Comparison of ENCODE assay signal across 8 cellular contexts in the genomic region with DNA sequence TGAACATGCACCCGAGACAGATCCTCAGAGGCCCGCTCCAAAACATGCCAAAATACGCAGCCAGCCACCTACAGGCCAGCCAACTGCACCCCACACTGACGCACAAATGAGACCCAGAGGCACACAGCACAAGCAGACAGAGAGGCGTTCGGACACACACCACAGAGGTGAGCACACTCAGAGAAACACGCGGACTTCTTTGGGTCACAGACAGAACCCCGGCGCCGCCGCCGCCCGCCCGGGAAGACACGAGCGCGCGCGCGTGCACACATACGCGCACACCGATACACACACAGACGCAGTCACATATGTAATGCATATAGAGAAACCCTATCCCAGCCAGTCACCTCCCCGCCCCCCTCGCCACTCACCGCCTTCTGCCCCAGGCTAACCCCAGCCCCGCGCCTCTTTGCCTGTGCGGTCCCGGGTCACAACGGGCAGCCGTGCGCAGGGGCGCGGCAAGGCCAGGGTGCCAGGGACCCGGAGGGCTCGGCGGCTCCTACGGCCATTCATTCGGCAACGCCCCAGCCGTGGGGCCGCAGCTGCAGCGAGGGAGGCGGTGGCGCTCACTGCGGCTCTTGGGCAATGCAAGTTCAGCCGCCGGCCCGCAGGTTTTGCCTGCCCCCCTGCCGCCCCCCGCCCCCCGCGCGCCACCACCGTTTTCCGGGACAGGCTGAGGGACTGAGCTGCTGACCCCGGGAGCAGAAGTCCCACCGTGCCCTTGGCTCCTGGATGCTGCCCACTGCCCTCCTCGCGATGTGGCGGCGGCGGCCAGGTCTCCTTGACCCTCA. TPM values are rescaled to one million over a fixed set of nuclear protein-coding genes. Genes with fewer than 3 reads are reported as not detected.
DNase-seq lines count a peak whose midpoint lies in the region; ATAC-seq, FAIRE-seq and TF ChIP-seq lines count a peak whose summit lies in the region.

No MANE protein-coding gene starts in this region.

- H3K9me3 ChIP-seq in endothelial cell of umbilical vein (replicated peaks; ENCODE audit: control insufficient read depth, insufficient read depth, low read length) (no peaks in the 10 kb centered on the region), tibial artery (no peaks in the 10 kb centered on the region)

- intact Hi-C loops in endothelial cell of umbilical vein (cut with micrococcal nuclease) (loop anchor here (1.0 to 5.0 kb wide), 5 partner anchors 35 to 86 kb away; partner anchors contain the start of gene NKRF), tibial artery (cut with DNase I; ENCODE audit: low total_unique reads) (no loop called here)

- FAIRE-seq in endothelial cell of umbilical vein (lab: Jason Lieb, UNC): peak; percentile 69

- H3K4me3 ChIP-seq in endothelial cell of umbilical vein (replicated peaks in 1 of 3; ENCODE audit: insufficient read depth in 1 of 3, low read depth in 1 of 3, low read length in 3 of 3) (peak overlapping the region; percentile 46 to 82 (median 65)), tibial artery (peak overlapping the region; percentile 70 to 82)

- H3K27ac ChIP-seq in endothelial cell of umbilical vein (ENCODE audit: insufficient read depth, low read depth, low read length) (peak overlapping the region; percentile 23), tibial artery (peak overlapping the region; percentile 63 to 70)

- ATAC-seq in GM21381 (IDR thresholded peaks at IDR 0.05; ENCODE audit: unreplicated experiment) (peak; percentile 12), HG03095 (IDR thresholded peaks at IDR 0.05; ENCODE audit: unreplicated experiment) (no peak)

- H3K9ac ChIP-seq in endothelial cell of umbilical vein (replicated peaks; ENCODE audit: extremely low read depth, insufficient read depth, low read length): peak overlapping the region; percentile 65

- H3K4me2 ChIP-seq in endothelial cell of umbilical vein (ENCODE audit: insufficient read depth, low read length): peak overlapping the region; percentile 87

- DNase-seq in CD1c-positive myeloid dendritic cell (ENCODE audit: extremely low spot score) (peak; percentile 40), NCI-H460 (ENCODE audit: extremely low read depth, low read depth) (peak; percentile 23), endothelial cell of umbilical vein (ENCODE audit: low read depth, low spot score) (peak; percentile 27), myocyte (ENCODE audit: low read depth) (peak; percentile 14), tibial artery (peak in 1 of 2 donors; percentile 72)
- peak; percentile 87 for DNase-seq in activated CD8-positive, alpha-beta memory T cell treated with anti-CD3 and anti-CD28 coated beads for 24 hours

- CTCF ChIA-PET in endothelial cell of umbilical vein (lab: Charles Lee): interaction anchor here (1.0 to 5.3 kb wide), 6 partner anchors 9 to 177 kb away, joined by 3 to 32 read pairs (median 4); no protein-coding TSS in a partner anchor

- peak overlapping the region; percentile 71 for H2AFZ ChIP-seq in endothelial cell of umbilical vein (ENCODE audit: low read depth, low read length)

- TF ChIP-seq CTCF in endothelial cell of umbilical vein (IDR thresholded peaks at IDR 0.05; ENCODE audit: extremely low read depth in 1 of 2, insufficient read depth in 1 of 2, low read depth in 1 of 2, low read length in 2 of 2): peak in 1 of 2 donors; percentile 9
- no peak for TF ChIP-seq CTCF in tibial artery (IDR thresholded peaks at IDR 0.05)

- no TSS peak for BruUV-seq in endothelial cell of umbilical vein (replicated peaks; lab: Mats Ljungman, UMichigan)

- H3K4me1 ChIP-seq in endothelial cell of umbilical vein (ENCODE audit: control insufficient read depth, extremely low read depth, insufficient read depth, low read length): peaks cover 14% of the 10 kb centered on the region
- peaks cover 0 to 5% (median 0%) of the 10 kb centered on the region in 4 donors for H3K4me1 ChIP-seq in tibial artery

- dilution Hi-C loops in endothelial cell of umbilical vein (cut with MboI; ENCODE audit: extremely low pct_ligation_motif_present, low sequenced_read_pairs): no loop called here

- H3K9me1 ChIP-seq in endothelial cell of umbilical vein (replicated peaks; ENCODE audit: control insufficient read depth, extremely low read depth, insufficient read depth, low read length): no peaks in the 10 kb centered on the region

- no peak for TF ChIP-seq POLR2A in endothelial cell of umbilical vein (IDR thresholded peaks at IDR 0.05; ENCODE audit: low read depth, low read length)

- peaks cover 22% of the 10 kb centered on the region for H3K79me2 ChIP-seq in endothelial cell of umbilical vein (ENCODE audit: control insufficient read depth, insufficient read depth, low read length)

- H3K36me3 ChIP-seq in endothelial cell of umbilical vein (ENCODE audit: control insufficient read depth in 2 of 2, extremely low read depth in 1 of 2, insufficient read depth in 2 of 2, low read length in 2 of 2) (no peaks in the 10 kb centered on the region), tibial artery (no peaks in the 10 kb centered on the region)

- POLR2A ChIA-PET in endothelial cell of umbilical vein (lab: Charles Lee): interaction anchor here (0.9 to 1.3 kb wide), 3 partner anchors 37 to 99 kb away, joined by 4 read pairs; partner anchors contain the start of gene RPL39

- H4K20me1 ChIP-seq in endothelial cell of umbilical vein (replicated peaks; ENCODE audit: control insufficient read depth, extremely low read depth, insufficient read depth, low read length): no peaks in the 10 kb centered on the region

- H3K27me3 ChIP-seq in endothelial cell of umbilical vein (ENCODE audit: control insufficient read depth in 2 of 2, insufficient read depth in 2 of 2, low read length in 2 of 2): no peaks in the 10 kb centered on the region
- H3K27me3 ChIP-seq in tibial artery: no peaks in the 10 kb centered on the region

TF ChIP-seq in endothelial cell of umbilical vein, 7 proteins besides CTCF, POLR2A, EP300 and RAD21:
- TF ChIP-seq FOS (IDR thresholded peaks at IDR 0.05; ENCODE audit: borderline replicate concordance, insufficient read depth, low read length): no peak
- TF ChIP-seq, protein P1, sequence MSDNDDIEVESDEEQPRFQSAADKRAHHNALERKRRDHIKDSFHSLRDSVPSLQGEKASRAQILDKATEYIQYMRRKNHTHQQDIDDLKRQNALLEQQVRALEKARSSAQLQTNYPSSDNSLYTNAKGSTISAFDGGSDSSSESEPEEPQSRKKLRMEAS (IDR thresholded peaks at IDR 0.05; ENCODE audit: insufficient read depth, insufficient read length): no peak
- TF ChIP-seq JUN (IDR thresholded peaks at IDR 0.05; ENCODE audit: borderline replicate concordance, insufficient read depth, insufficient read length, low read depth): no peak
- no peak for TF ChIP-seq EZH2 (IDR thresholded peaks at IDR 0.05; ENCODE audit: borderline replicate concordance, low read depth, low read length, severe bottlenecking)
- no peak for TF ChIP-seq MYC (IDR thresholded peaks at IDR 0.05; ENCODE audit: low read depth, low read length)
- no peak for TF ChIP-seq POLR2AphosphoS5 (IDR thresholded peaks at IDR 0.05; ENCODE audit: insufficient read depth, low read depth, low read length)
- TF ChIP-seq GATA2 (IDR thresholded peaks at IDR 0.05; ENCODE audit: insufficient read depth, insufficient read length, low read depth, low read length): no peak

RNA-seq across cellular contexts. Expression of gene SEPTIN6, which starts 0.5 kb away (rescaled TPM):
- total RNA-seq in NCI-H460 (2014; rRNA removed; shearing (Covaris generic)): 7.0 and 8.9 TPM in 2 replicates
- 13.2 and 19.9 TPM in 2 replicates for polyA plus RNA-seq in NCI-H460 (2014; cell fraction: nucleus; rRNA removed)
- total RNA-seq in endothelial cell of umbilical vein (22.2 and 31.8 TPM in 2 replicates), myocyte (3.9 and 4.3 TPM in 2 replicates)
- polyA plus RNA-seq in endothelial cell of umbilical vein: 15.8 and 23.1 TPM in 2 replicates
- polyA plus RNA-seq in endothelial cell of umbilical vein (2011; cell fraction: cytosol; rRNA removed): 23.1 and 24.3 TPM in 2 replicates
- polyA plus RNA-seq in endothelial cell of umbilical vein (2011; cell fraction: nucleus; rRNA removed): 13.8 and 18.5 TPM in 2 replicates
- 21.5 and 23.4 TPM in 2 replicates for polyA plus RNA-seq in endothelial cell of umbilical vein (2012)
- polyA minus RNA-seq in endothelial cell of umbilical vein: 44.5 and 51.3 TPM in 2 replicates
- polyA minus RNA-seq in endothelial cell of umbilical vein (2011; cell fraction: cytosol; rRNA and poly(A)+ RNA removed): 22.1 TPM
- 9.2 and 11.5 TPM in 2 replicates for polyA minus RNA-seq in endothelial cell of umbilical vein (2011; cell fraction: nucleus; rRNA and poly(A)+ RNA removed)
- polyA plus RNA-seq in myocyte (2012): 4.2 TPM
